ENCODE assay signal across 17 cellular contexts in genomic region chr7:156773966-156774365, GRCh38.
DNase-seq lines count a peak whose midpoint lies in the region; ATAC-seq, FAIRE-seq and TF ChIP-seq lines count a peak whose summit lies in the region.
"Had no signal": no experiment of that assay in that cellular context is flagged by ENCODE, and none has a peak within 500 bp of the region (broad histone marks: within the 10 kb centered on the region; RNA-seq: fewer than 3 reads in every experiment).

No MANE protein-coding gene starts in this region.

- H3K9me3 ChIP-seq in spleen (peaks cover 0 to 16% (median 0%) of the 10 kb centered on the region in 8 donors), heart right ventricle (peaks cover 0 to 14% (median 0%) of the 10 kb centered on the region in 11 donors)
- H3K9me3 ChIP-seq: BE2C, pancreas had no signal

- peak overlapping the region; percentile 73 for H3K27ac Mint-ChIP-seq in activated T-helper 2 cell treated with anti-CD3 and anti-CD28 coated beads, Interferon-gamma antibody, Interleukin-2, Interleukin-4, amounts not matched to agents 10 μg/mL and 5 μg/mL and 100 μg/mL, durations not matched to agents 14 hours and 24 hours and 36 hours

- H3K36me3 ChIP-seq in spleen: peaks cover 0 to 9% (median 0%) of the 10 kb centered on the region in 6 donors
- H3K36me3 ChIP-seq in heart right ventricle: peaks cover 0 to 3% (median 0%) of the 10 kb centered on the region in 9 donors
- H3K36me3 ChIP-seq: BE2C, pancreas had no signal

- peaks cover 61% of the 10 kb centered on the region for H3K4me1 Mint-ChIP-seq in activated T-helper 2 cell treated with anti-CD3 and anti-CD28 coated beads, Interferon-gamma antibody, Interleukin-2, Interleukin-4, amounts not matched to agents 10 μg/mL and 5 μg/mL and 100 μg/mL, durations not matched to agents 14 hours and 24 hours and 36 hours (ENCODE audit: low read depth)

- H3K27ac ChIP-seq in spleen: no peak overlapping the region
- no peak overlapping the region for H3K27ac ChIP-seq in heart right ventricle
- H3K27ac ChIP-seq: pancreas had no signal

- H3K4me3 Mint-ChIP-seq in activated T-helper 2 cell treated with anti-CD3 and anti-CD28 coated beads, Interferon-gamma antibody, Interleukin-2, Interleukin-4, amounts not matched to agents 10 μg/mL and 5 μg/mL and 100 μg/mL, durations not matched to agents 14 hours and 24 hours and 36 hours (ENCODE audit: low read depth): no peak overlapping the region

- H3K9me3 Mint-ChIP-seq in activated T-helper 2 cell treated with anti-CD3 and anti-CD28 coated beads, Interferon-gamma antibody, Interleukin-2, Interleukin-4, amounts not matched to agents 10 μg/mL and 5 μg/mL and 100 μg/mL, durations not matched to agents 14 hours and 24 hours and 36 hours: peaks cover 39% of the 10 kb centered on the region

- H3K36me3 Mint-ChIP-seq in activated T-helper 2 cell treated with anti-CD3 and anti-CD28 coated beads, Interferon-gamma antibody, Interleukin-2, Interleukin-4, amounts not matched to agents 10 μg/mL and 5 μg/mL and 100 μg/mL, durations not matched to agents 14 hours and 24 hours and 36 hours (ENCODE audit: low read depth): peaks cover 59% of the 10 kb centered on the region

- H3K4me1 ChIP-seq in spleen: peaks cover 0 to 9% (median 0%) of the 10 kb centered on the region in 6 donors
- peaks cover 0 to 1% (median 0%) of the 10 kb centered on the region in 9 donors for H3K4me1 ChIP-seq in heart right ventricle
- H3K4me1 ChIP-seq: pancreas had no signal

- ATAC-seq in GM19397 (IDR thresholded peaks at IDR 0.05; ENCODE audit: unreplicated experiment) (peak; percentile 59), HG03060 (IDR thresholded peaks at IDR 0.05; ENCODE audit: low read depth, unreplicated experiment) (peak; percentile 39), heart right ventricle (no peak)
- ATAC-seq: esophagus mucosa, pancreas had no signal

- TF ChIP-seq POLR2A in spleen (IDR thresholded peaks at IDR 0.05) (no peak), H54 (IDR thresholded peaks at IDR 0.05; ENCODE audit: low read depth, low read length) (no peak)

- H3K27me3 ChIP-seq in spleen (replicated peaks in 1 of 7) (no peaks in the 10 kb centered on the region), heart right ventricle (no peaks in the 10 kb centered on the region)
- H3K27me3 ChIP-seq: BE2C, pancreas had no signal

- WGBS in spleen, 5 donors: 52 to 84% (median 75%) methylated on average over 1 of the region's 1 CpG
- WGBS in heart right ventricle, 2 donors: 47 to 97% methylated on average over 1 of the region's 1 CpG

- no peak for TF ChIP-seq CTCF in GM12864 (IDR thresholded peaks at IDR 0.05; ENCODE audit: low read depth, low read length, missing control alignments)
- no peak for TF ChIP-seq CTCF in spleen (IDR thresholded peaks at IDR 0.05 in 8 of 11, conservative IDR thresholded peaks at IDR 0.05 in 3 of 11)
- no peak for TF ChIP-seq CTCF in heart right ventricle (IDR thresholded peaks at IDR 0.05)

- H3K4me3 ChIP-seq in GM12864 (ENCODE audit: low read depth, low read length): no peak overlapping the region
- H3K4me3 ChIP-seq in spleen: no peak overlapping the region
- H3K4me3 ChIP-seq in heart right ventricle: no peak overlapping the region
- H3K4me3 ChIP-seq: pancreas had no signal

- no peaks in the 10 kb centered on the region for H3K27me3 Mint-ChIP-seq in activated T-helper 2 cell treated with anti-CD3 and anti-CD28 coated beads, Interferon-gamma antibody, Interleukin-2, Interleukin-4, amounts not matched to agents 10 μg/mL and 5 μg/mL and 100 μg/mL, durations not matched to agents 14 hours and 24 hours and 36 hours (ENCODE audit: low read depth)

- FAIRE-seq in H54 (lab: Jason Lieb, UNC): no peak
- FAIRE-seq: pancreas had no signal

- DNase-seq in GM12864 (ENCODE audit: low read depth): peak; percentile 39
- no peak for DNase-seq in activated T-helper 2 cell treated with anti-CD3 and anti-CD28 coated beads, Interferon-gamma antibody, Interleukin-2, Interleukin-4, amounts not matched to agents 10 μg/mL and 5 μg/mL and 100 μg/mL, durations not matched to agents 14 hours and 24 hours and 36 hours (ENCODE audit: low spot score)
- DNase-seq in NCI-H1436 treated with DMSO at 0.1 percent for 48 hours (lab: John Stamatoyannopoulos, UW): no peak
- DNase-seq in spleen: no peak
- DNase-seq in H54 (ENCODE audit: insufficient read length, low spot score): no peak
- no peak for DNase-seq in heart right ventricle
- DNase-seq: activated CD4-positive, CD25-positive, alpha-beta regulatory T cell; activated effector memory CD4-positive, alpha-beta T cell treated with Interleukin-2 at 50 U/mL for 16 hours; BE2C; mesenchymal stem cell; NCI-H1694; pancreas; stimulated activated CD4-positive, alpha-beta T cell treated with anti-CD3 and anti-CD28 coated beads, Interleukin-1b, Interleukin-23, amount 100 ng/mL, for 48 hours; stimulated activated naive CD4-positive, alpha-beta T cell had no signal

- intact Hi-C loops in activated T-helper 2 cell treated with anti-CD3 and anti-CD28 coated beads, Interferon-gamma antibody, Interleukin-2, Interleukin-4, amounts not matched to agents 10 μg/mL and 5 μg/mL and 100 μg/mL, durations not matched to agents 14 hours and 24 hours and 36 hours (cut with micrococcal nuclease): loop anchor here (10.0 kb wide), 2 partner anchors 1479 to 1569 kb away; partner anchors contain the start of gene INSIG1
- intact Hi-C loops in spleen (cut with DNase I; ENCODE audit: low total_unique reads) (no loop called here), heart right ventricle (cut with DNase I) (no loop called here)

Comparison
In these comparisons a context has a peak if more than half of its experiments do, and no peak if none do; other contexts are left out.
1. ATAC-seq: peak in GM19397 (single experiment) and HG03060 (single experiment); none in heart right ventricle (0 of 8).